28 cellular contexts compared by ENCODE assay signal in the genomic region with DNA sequence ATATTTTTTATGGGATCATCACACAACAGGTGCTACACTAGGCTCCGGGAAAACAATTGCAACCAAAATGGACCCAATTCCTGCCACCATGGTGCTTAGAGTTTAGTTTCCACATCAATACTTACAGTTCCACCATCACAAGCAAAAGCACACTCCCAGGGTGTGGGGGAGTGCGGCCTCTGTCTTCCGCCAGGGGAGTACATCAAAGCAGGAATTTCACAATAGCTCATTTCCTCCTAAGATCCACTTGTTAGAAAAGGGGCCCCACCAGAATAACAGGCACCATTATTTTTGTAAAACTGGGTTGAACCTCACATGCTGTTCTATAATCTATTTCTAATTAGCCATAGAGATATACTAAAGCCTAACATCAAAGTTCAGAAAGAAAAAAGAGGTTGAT. TPM values are rescaled to one million over a fixed set of nuclear protein-coding genes. Genes with fewer than 3 reads are reported as not detected.
DNase-seq lines count a peak whose midpoint lies in the region; ATAC-seq, FAIRE-seq and TF ChIP-seq lines count a peak whose summit lies in the region.
"Had no signal": no experiment of that assay in that cellular context is flagged by ENCODE, and none has a peak within 500 bp of the region (broad histone marks: within the 10 kb centered on the region; RNA-seq: fewer than 3 reads in every experiment).

No MANE protein-coding gene starts in this region.

- H3K4me3 ChIP-seq in HepG2 (replicated peaks in 1 of 3; ENCODE audit: insufficient read depth in 1 of 3, low read depth in 2 of 3, low read length in 3 of 3) (no peak overlapping the region), right lobe of liver (no peak overlapping the region), K562 (no peak overlapping the region), colonic mucosa (no peak overlapping the region)
- H3K4me3 ChIP-seq: MG63 had no signal

- H3K36me3 Mint-ChIP-seq in osteocyte (ENCODE audit: unreplicated experiment) = no peaks in the 10 kb centered on the region
- H3K36me3 Mint-ChIP-seq: CD8-positive, alpha-beta memory T cell had no signal

- H3K9me3 ChIP-seq in HepG2 (ENCODE audit: low read length) = no peaks in the 10 kb centered on the region
- H3K9me3 ChIP-seq in right lobe of liver = no peaks in the 10 kb centered on the region
- H3K9me3 ChIP-seq in K562 (replicated peaks; ENCODE audit: control insufficient read depth, insufficient read depth, low read depth, low read length) = no peaks in the 10 kb centered on the region
- no peaks in the 10 kb centered on the region for H3K9me3 ChIP-seq in colonic mucosa
- H3K9me3 ChIP-seq: MG63 had no signal

- H3K9ac ChIP-seq in HepG2 (ENCODE audit: insufficient read depth, low read depth, low read length) = no peak overlapping the region
- H3K9ac ChIP-seq in K562 (ENCODE audit: insufficient read depth in 1 of 2, low read depth in 2 of 2, low read length in 2 of 2) = no peak overlapping the region
- no peak overlapping the region for H3K9ac ChIP-seq in colonic mucosa (ENCODE audit: low read depth in 2 of 2, low read length in 2 of 2)

- peaks cover 4% of the 10 kb centered on the region for H3K4me1 Mint-ChIP-seq in osteocyte (ENCODE audit: unreplicated experiment)
- H3K4me1 Mint-ChIP-seq: CD8-positive, alpha-beta memory T cell had no signal

- TF ChIP-seq EP300 in HepG2 (IDR thresholded peaks at IDR 0.05; ENCODE audit: low read depth in 2 of 2, low read length in 2 of 2) (no peak), HepG2 (CRISPR knock-in tag; IDR thresholded peaks at IDR 0.05; ENCODE audit: borderline replicate concordance) (no peak), K562 (IDR thresholded peaks at IDR 0.05; ENCODE audit: low read length) (no peak)

- no peak overlapping the region for H3K4me3 Mint-ChIP-seq in osteocyte (ENCODE audit: unreplicated experiment)
- H3K4me3 Mint-ChIP-seq: CD8-positive, alpha-beta memory T cell had no signal

- TF ChIP-seq POLR2A in HepG2 (IDR thresholded peaks at IDR 0.05; ENCODE audit: insufficient read depth in 1 of 2, low read depth in 2 of 2, low read length in 2 of 2) = no peak
- TF ChIP-seq POLR2A in right lobe of liver (IDR thresholded peaks at IDR 0.05) = no peak
- TF ChIP-seq POLR2A in K562 (conservative IDR thresholded peaks at IDR 0.05) = no peak
- TF ChIP-seq POLR2A in GM12892 (IDR thresholded peaks at IDR 0.05; ENCODE audit: low read depth, low read length) = no peak

- TF ChIP-seq CTCF in HepG2 (CRISPR knock-in tag; IDR thresholded peaks at IDR 0.05) = no peak
- TF ChIP-seq CTCF in right lobe of liver (IDR thresholded peaks at IDR 0.05) = no peak
- TF ChIP-seq CTCF in K562 (IDR thresholded peaks at IDR 0.05 in 2 of 3, conservative IDR thresholded peaks at IDR 0.05 in 1 of 3; ENCODE audit: insufficient read depth in 2 of 3, low read depth in 1 of 3, low read length in 3 of 3) = no peak
- no peak for TF ChIP-seq CTCF in osteocyte (IDR thresholded peaks at IDR 0.05)
- TF ChIP-seq CTCF in colonic mucosa (IDR thresholded peaks at IDR 0.05) = no peak

- peaks cover 18% of the 10 kb centered on the region for H3K27me3 Mint-ChIP-seq in osteocyte (ENCODE audit: unreplicated experiment)

- H3K9me1 ChIP-seq in K562 (ENCODE audit: control insufficient read depth, insufficient read depth, low read length) = no peaks in the 10 kb centered on the region

- no peaks in the 10 kb centered on the region for H3K9me3 Mint-ChIP-seq in osteocyte (ENCODE audit: unreplicated experiment)
- H3K9me3 Mint-ChIP-seq: CD8-positive, alpha-beta memory T cell had no signal

- H3K36me3 ChIP-seq in HepG2 (replicated peaks in 1 of 2; ENCODE audit: control insufficient read depth in 1 of 2, insufficient read depth in 2 of 2, low read length in 2 of 2) = no peaks in the 10 kb centered on the region
- H3K36me3 ChIP-seq in right lobe of liver = no peaks in the 10 kb centered on the region
- H3K36me3 ChIP-seq in K562 (ENCODE audit: control insufficient read depth, insufficient read depth, low read length) = no peaks in the 10 kb centered on the region
- H3K36me3 ChIP-seq in colonic mucosa = no peaks in the 10 kb centered on the region
- H3K36me3 ChIP-seq: MG63 had no signal

- BruUV-seq in HepG2 (replicated peaks; lab: Mats Ljungman, UMichigan) (no TSS peak), K562 (replicated peaks; lab: Mats Ljungman, UMichigan) (no TSS peak)

- no peaks in the 10 kb centered on the region for H3K79me2 ChIP-seq in HepG2 (ENCODE audit: insufficient read depth, low read length)
- no peaks in the 10 kb centered on the region for H3K79me2 ChIP-seq in K562 (ENCODE audit: control insufficient read depth, insufficient read depth, low read length)

- H2AFZ ChIP-seq in HepG2 (ENCODE audit: low read length) (no peak overlapping the region), K562 (ENCODE audit: low read depth, low read length) (no peak overlapping the region)

- no peak overlapping the region for H3K4me2 ChIP-seq in HepG2 (ENCODE audit: low read depth, low read length)
- no peak overlapping the region for H3K4me2 ChIP-seq in K562 (ENCODE audit: insufficient read depth, low read length)

- H3K27ac Mint-ChIP-seq in osteocyte (ENCODE audit: unreplicated experiment) = no peak overlapping the region
- H3K27ac Mint-ChIP-seq: CD8-positive, alpha-beta memory T cell had no signal

- peak; percentile 43; the same call in 1 of the 3 replicates for ATAC-seq in HepG2
- no peak for ATAC-seq in right lobe of liver
- ATAC-seq in K562 = peak; percentile 54; the same call in 1 of the 3 replicates
- ATAC-seq in GM18868 (IDR thresholded peaks at IDR 0.05; ENCODE audit: unreplicated experiment) = no peak
- ATAC-seq: PC-3 had no signal

- H3K27me3 ChIP-seq in HepG2 (ENCODE audit: control insufficient read depth in 1 of 2, insufficient read depth in 2 of 2, low read length in 2 of 2) (peaks cover 0 to 24% of the 10 kb centered on the region in 2 experiments; a peak in 1 of 5 replicates), right lobe of liver (no peaks in the 10 kb centered on the region), K562 (ENCODE audit: control insufficient read depth in 2 of 2, insufficient read depth in 2 of 2, low read length in 2 of 2) (peaks cover 24 to 25% of the 10 kb centered on the region in 2 experiments; a peak in 4 of 5 replicates), colonic mucosa (no peaks in the 10 kb centered on the region)
- H3K27me3 ChIP-seq: MG63 had no signal

- CTCF ChIA-PET in HepG2 (lab: Yijun Ruan, JAX; ENCODE audit: low intra/inter-chr PET ratio, low total read pairs) (no interaction called here), K562 (lab: Yijun Ruan, JAX; ENCODE audit: low intra/inter-chr PET ratio) (no interaction called here)

- DNase-seq in HepG2 (ENCODE audit: low spot score) = no peak
- DNase-seq in right lobe of liver = no peak
- DNase-seq in MV-4-11 (lab: John Stamatoyannopoulos, UW) = peak; percentile 68
- peak in 2 of 4 experiments; percentile 4 to 32 for DNase-seq in K562 (ENCODE audit: extremely low read depth in 1 of 4, low spot score in 3 of 4)
- no peak for DNase-seq in osteocyte (ENCODE audit: extremely low spot score, unreplicated experiment)
- DNase-seq in colonic mucosa = no peak
- DNase-seq in GM12892 (ENCODE audit: insufficient read length) = no peak
- DNase-seq: AML-193; Calu3; CD8-positive, alpha-beta memory T cell; DMS153; GOT3; Karpas-422; MG63; NCI-H1105 treated with DMSO at 0.1 percent for 48 hours; NCI-H1694; NCI-H2081; NCI-H2171; NCI-H345; NCI-H524; NCI-H774; NK-92 treated with Interleukin-12 subunit alpha and Interleukin-12 subunit beta, amount 100 ng/mL, for 24 hours; PC-3; RPMI8226; SHP77 had no signal

- no peaks in the 10 kb centered on the region for H3K4me1 ChIP-seq in HepG2 (ENCODE audit: insufficient read depth, low read length)
- no peaks in the 10 kb centered on the region for H3K4me1 ChIP-seq in right lobe of liver
- no peaks in the 10 kb centered on the region for H3K4me1 ChIP-seq in K562 (replicated peaks in 1 of 2; ENCODE audit: control insufficient read depth in 2 of 2, insufficient read depth in 2 of 2, low read length in 2 of 2)
- no peaks in the 10 kb centered on the region for H3K4me1 ChIP-seq in colonic mucosa

- TF ChIP-seq RAD21 in HepG2 (CRISPR knock-in tag; IDR thresholded peaks at IDR 0.05) (no peak), K562 (CRISPR knock-in tag; conservative IDR thresholded peaks at IDR 0.05 in 1 of 2, IDR thresholded peaks at IDR 0.05 in 1 of 2) (no peak)

- in situ Hi-C loops in HepG2 (cut with HindIII; ENCODE audit: extremely low pct_ligation_motif_present, low pct_unique_long_range_greater_than_20kb) = no loop called here
- in situ Hi-C loops in K562 (cut with MboI) = no loop called here

- WGBS in HepG2 (ENCODE audit: low lambda C conversion rate) = 24% methylated on average over 3 of the region's 3 CpGs
- 50% methylated on average over 2 of the region's 3 CpGs for WGBS in right lobe of liver (ENCODE audit: insufficient coverage, low coverage, low lambda C conversion rate, missing lambda C conversion rate)
- WGBS in K562 (ENCODE audit: insufficient coverage, low coverage, missing lambda C conversion rate) = 2% methylated on average over 3 of the region's 3 CpGs

- H4K20me1 ChIP-seq in HepG2 (ENCODE audit: insufficient read depth, low read length) (no peaks in the 10 kb centered on the region), K562 (replicated peaks; ENCODE audit: control insufficient read depth, insufficient read depth, low read length) (no peaks in the 10 kb centered on the region)

- intact Hi-C loops in HepG2 (cut with micrococcal nuclease; ENCODE audit: unreplicated experiment) (no loop called here), right lobe of liver (cut with DNase I) (no loop called here), K562 (cut with micrococcal nuclease) (loop anchor here (10.0 kb wide), 1 partner anchor 148 kb away; no protein-coding TSS in a partner anchor), colonic mucosa (cut with DNase I) (no loop called here)

- FAIRE-seq in HepG2 (lab: Jason Lieb, UNC) (no peak), K562 (lab: Jason Lieb, UNC) (no peak), GM12892 (lab: Jason Lieb, UNC) (no peak)
- FAIRE-seq: GM18507 had no signal

- POLR2A ChIA-PET in HepG2 (lab: Yijun Ruan, JAX) (no interaction called here), K562 (lab: Yijun Ruan, JAX) (interaction anchor here (0.6 to 1.4 kb wide), 3 partner anchors 7 to 1323 kb away, joined by 3 read pairs; no protein-coding TSS in a partner anchor)

- H3K27ac ChIP-seq in HepG2 (ENCODE audit: extremely low read length, insufficient read depth, low read length) = no peak overlapping the region
- no peak overlapping the region for H3K27ac ChIP-seq in right lobe of liver
- no peak overlapping the region for H3K27ac ChIP-seq in K562 (ENCODE audit: extremely low read depth, low read depth, low read length)
- no peak overlapping the region for H3K27ac ChIP-seq in colonic mucosa
- H3K27ac ChIP-seq: C4-2B had no signal

RNA-seq across cellular contexts. Expression of a gene that starts 44.3 kb away (rescaled TPM):
- total RNA-seq in HepG2 (2016; rRNA removed; fragmentation: Illumina TruSeq; extraction: Trizol) = 224 and 322 TPM in 2 replicates
- 39.2 and 39.5 TPM in 2 replicates for total RNA-seq in HepG2 (2016; cell fraction: cytosol; rRNA removed; fragmentation: Illumina TruSeq; extraction: Trizol; ENCODE audit: low read depth)
- total RNA-seq in HepG2 (2016; cell fraction: insoluble cytoplasmic fraction; rRNA removed; fragmentation: Illumina TruSeq; extraction: Trizol) = 228 and 320 TPM in 2 replicates
- total RNA-seq in HepG2 (2016; cell fraction: membrane; rRNA removed; fragmentation: Illumina TruSeq; extraction: Trizol) = 67.0 and 70.1 TPM in 2 replicates
- 118 and 124 TPM in 2 replicates for total RNA-seq in HepG2 (2016; cell fraction: nucleus; rRNA removed; fragmentation: Illumina TruSeq; extraction: Trizol)
- 104 and 105 TPM in 2 replicates for polyA plus RNA-seq in HepG2 (2011; rRNA removed)
- 82.0 and 102 TPM in 2 replicates for polyA plus RNA-seq in HepG2 (2011; cell fraction: cytosol; rRNA removed)
- polyA plus RNA-seq in HepG2 (2011; cell fraction: nucleus; rRNA removed) = 52.0 and 54.1 TPM in 2 replicates
- polyA plus RNA-seq in HepG2 (2012) = 127 and 139 TPM in 2 replicates
- 33.0 and 33.5 TPM in 2 replicates for polyA plus RNA-seq in HepG2 (2016; cell fraction: cytosol; fragmentation: Illumina TruSeq; extraction: Trizol; ENCODE audit: low read depth)
- 334 and 339 TPM in 2 replicates for polyA plus RNA-seq in HepG2 (2016; cell fraction: insoluble cytoplasmic fraction; fragmentation: Illumina TruSeq; extraction: Trizol; ENCODE audit: low read depth)
- polyA plus RNA-seq in HepG2 (2016; cell fraction: membrane; fragmentation: Illumina TruSeq; extraction: Trizol; ENCODE audit: low read depth) = 42.4 and 43.9 TPM in 2 replicates
- 161 and 163 TPM in 2 replicates for polyA plus RNA-seq in HepG2 (2016; cell fraction: nucleus; fragmentation: Illumina TruSeq; extraction: Trizol; ENCODE audit: insufficient read depth, low read depth)
- 83.5 and 125 TPM in 2 replicates for polyA minus RNA-seq in HepG2 (2011; rRNA and poly(A)+ RNA removed; ENCODE audit: low replicate concordance)
- polyA minus RNA-seq in HepG2 (2011; cell fraction: cytosol; rRNA and poly(A)+ RNA removed) = 53.7 and 59.7 TPM in 2 replicates
- polyA minus RNA-seq in HepG2 (2011; cell fraction: nucleus; rRNA and poly(A)+ RNA removed) = 85.5 and 88.6 TPM in 2 replicates
- 10 to 100 TPM; 39.2 to 53.3 (median 45.2) TPM for total RNA-seq in right lobe of liver
- total RNA-seq in K562 (2011; cell fraction: chromatin; rRNA removed; ENCODE audit: low replicate concordance) = 56.8 and 81.4 TPM in 2 replicates
- 55.3 and 57.0 TPM in 2 replicates for total RNA-seq in K562 (2011; cell fraction: nucleolus; rRNA removed)
- total RNA-seq in K562 (2011; cell fraction: nucleoplasm; rRNA removed) = 67.5 and 79.8 TPM in 2 replicates
- 114 and 115 TPM in 2 replicates for total RNA-seq in K562 (2014; rRNA removed)
- total RNA-seq in K562 (2014; rRNA removed; fragmentation: Illumina TruSeq; extraction: Trizol) = 144 and 152 TPM in 2 replicates
- total RNA-seq in K562 (2015; rRNA removed; fragmentation: Illumina TruSeq; extraction: Trizol) = 160 TPM in 2 replicates
- total RNA-seq in K562 (2021) = 148 and 156 TPM in 2 replicates
- 142 and 199 TPM in 2 replicates for polyA plus RNA-seq in K562 (2011; rRNA removed)
- 88.7 and 96.3 TPM in 2 replicates for polyA plus RNA-seq in K562 (2011; cell fraction: cytosol; rRNA removed)
- 85.1 and 99.5 TPM in 2 replicates for polyA plus RNA-seq in K562 (2011; cell fraction: nucleus; rRNA removed)
- 144 and 182 TPM in 2 replicates for polyA plus RNA-seq in K562 (2012)
- polyA plus RNA-seq in K562 (2014; fragmentation: Illumina TruSeq; extraction: Trizol) = 226 and 227 TPM in 2 replicates
- 100 to 1,000 TPM; 100 to 142 TPM for polyA plus RNA-seq in K562 (2014; fragmentation: Nextera tagmentation; extraction: Ambion mirVana)
- 162 and 164 TPM in 2 replicates for polyA plus RNA-seq in K562 (2014; rRNA removed)
- polyA minus RNA-seq in K562 (2011; rRNA and poly(A)+ RNA removed) = 191 and 239 TPM in 2 replicates
- polyA minus RNA-seq in K562 (2011; cell fraction: cytosol; rRNA and poly(A)+ RNA removed) = 48.9 and 62.5 TPM in 2 replicates
- polyA minus RNA-seq in K562 (2011; cell fraction: nucleus; rRNA and poly(A)+ RNA removed) = 44.7 and 87.3 TPM in 2 replicates
- 82.5 and 85.3 TPM in 2 replicates for total RNA-seq in osteocyte
- total RNA-seq in colonic mucosa = 10 to 100 TPM; 80.9 to 96.8 TPM
- 78.5 TPM for polyA plus RNA-seq in GM12892 (2012; ENCODE audit: missing spikeins)

Comparison
In these comparisons a context has a peak if more than half of its experiments do, and no peak if none do; other contexts are left out.
1. ATAC-seq: peak in HepG2 (single experiment) and K562 (single experiment); none in right lobe of liver (0 of 4) and GM18868 (single experiment).